23 cellular contexts compared by ENCODE assay signal in the genomic region with DNA sequence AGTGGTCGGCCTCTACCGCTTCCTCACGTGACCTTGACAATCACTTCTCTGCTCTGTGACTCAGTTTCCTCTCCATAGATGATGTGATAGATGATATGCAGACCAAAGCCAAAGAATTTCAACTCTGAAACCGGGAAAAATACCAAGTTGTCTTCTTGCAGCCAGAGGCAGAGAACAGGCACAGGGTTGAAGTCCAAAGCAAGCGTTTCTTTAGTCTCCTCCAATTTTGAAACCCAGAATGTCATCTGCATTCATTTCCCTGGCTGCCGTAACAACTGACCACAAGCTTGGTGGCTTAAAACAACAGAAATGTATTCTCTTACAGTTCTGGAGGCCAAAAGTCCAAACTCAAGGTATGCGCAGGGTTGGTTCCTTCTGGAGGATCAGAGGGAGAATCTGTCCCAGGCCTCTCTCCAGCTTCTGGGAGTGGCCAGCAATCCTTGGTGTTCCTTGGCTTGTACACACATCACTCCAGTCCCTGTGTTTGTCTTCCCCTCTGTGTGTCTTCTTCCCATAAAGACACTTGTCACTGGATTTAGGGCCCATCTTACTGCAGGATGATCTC. TPM values are rescaled to one million over a fixed set of nuclear protein-coding genes. Genes with fewer than 3 reads are reported as not detected.
DNase-seq lines count a peak whose midpoint lies in the region; ATAC-seq and TF ChIP-seq lines count a peak whose summit lies in the region.
"Had no signal": no experiment of that assay in that cellular context is flagged by ENCODE, and none has a peak within 500 bp of the region (broad histone marks: within the 10 kb centered on the region; RNA-seq: fewer than 3 reads in every experiment).

No MANE protein-coding gene starts in this region.

- peak overlapping the region; percentile 8 for H3K4me3 Mint-ChIP-seq in activated CD8-positive, alpha-beta T cell treated with anti-CD3 and anti-CD28 coated beads, Interleukin-2, amount 10 ng/mL, durations not matched to agents 7 days and 5 days
- H3K4me3 Mint-ChIP-seq in activated CD8-positive, alpha-beta T cell treated with anti-CD3 and anti-CD28 coated beads for 36 hours: no peak overlapping the region
- H3K4me3 Mint-ChIP-seq in nephron progenitor cell (no peak overlapping the region), WTC11 (no peak overlapping the region)
- no peak overlapping the region for H3K4me3 Mint-ChIP-seq in natural killer cell treated with Interleukin-12 subunit alpha and Interleukin-12 subunit beta and Interleukin-15 and Interleukin-18, amount 100 ng/mL, for 72 hours

- peaks cover 74% of the 10 kb centered on the region for H3K27me3 Mint-ChIP-seq in activated CD8-positive, alpha-beta T cell treated with anti-CD3 and anti-CD28 coated beads, Interleukin-2, amount 10 ng/mL, durations not matched to agents 7 days and 5 days (ENCODE audit: low read depth)
- peaks cover 70% of the 10 kb centered on the region for H3K27me3 Mint-ChIP-seq in activated CD8-positive, alpha-beta T cell treated with anti-CD3 and anti-CD28 coated beads for 36 hours
- H3K27me3 Mint-ChIP-seq in nephron progenitor cell (ENCODE audit: low read depth, poor library complexity): peaks cover 88% of the 10 kb centered on the region
- peaks cover 53 to 68% of the 10 kb centered on the region in 2 donors for H3K27me3 Mint-ChIP-seq in natural killer cell treated with Interleukin-12 subunit alpha and Interleukin-12 subunit beta and Interleukin-15 and Interleukin-18, amount 100 ng/mL, for 72 hours
- H3K27me3 Mint-ChIP-seq in WTC11 (ENCODE audit: low read depth): peaks cover 55% of the 10 kb centered on the region

- CTCF ChIA-PET in activated CD8-positive, alpha-beta T cell treated with anti-CD3 and anti-CD28 coated beads, Interleukin-2, amount 10 ng/mL, durations not matched to agents 7 days and 5 days (lab: Charles Lee): no interaction called here
- CTCF ChIA-PET in activated CD8-positive, alpha-beta T cell treated with anti-CD3 and anti-CD28 coated beads for 36 hours (lab: Charles Lee): no interaction called here
- CTCF ChIA-PET in WTC11 (lab: Charles Lee): interaction anchor here (1.8 kb wide), 1 partner anchor 94 kb away, joined by 5 read pairs; no protein-coding TSS in a partner anchor

- ATAC-seq in activated CD8-positive, alpha-beta T cell treated with anti-CD3 and anti-CD28 coated beads, Interleukin-2, amount 10 ng/mL, durations not matched to agents 7 days and 5 days: no peak
- ATAC-seq in activated CD8-positive, alpha-beta T cell treated with anti-CD3 and anti-CD28 coated beads for 36 hours: no peak
- ATAC-seq in natural killer cell treated with Interleukin-12 subunit alpha and Interleukin-12 subunit beta and Interleukin-15 and Interleukin-18, amount 100 ng/mL, for 72 hours: no peak
- no peak for ATAC-seq in WTC11
- ATAC-seq: HCT116 had no signal

- no peak overlapping the region for H3K27ac Mint-ChIP-seq in activated CD8-positive, alpha-beta T cell treated with anti-CD3 and anti-CD28 coated beads, Interleukin-2, amount 10 ng/mL, durations not matched to agents 7 days and 5 days
- H3K27ac Mint-ChIP-seq in activated CD8-positive, alpha-beta T cell treated with anti-CD3 and anti-CD28 coated beads for 36 hours: no peak overlapping the region
- H3K27ac Mint-ChIP-seq in nephron progenitor cell: no peak overlapping the region
- no peak overlapping the region for H3K27ac Mint-ChIP-seq in natural killer cell treated with Interleukin-12 subunit alpha and Interleukin-12 subunit beta and Interleukin-15 and Interleukin-18, amount 100 ng/mL, for 72 hours
- H3K27ac Mint-ChIP-seq in WTC11: no peak overlapping the region
- H3K27ac Mint-ChIP-seq: CD14-positive monocyte had no signal

- H3K36me3 ChIP-seq in osteoblast (ENCODE audit: insufficient read depth, low read length): no peaks in the 10 kb centered on the region
- H3K36me3 ChIP-seq: BE2C had no signal

- H3K36me3 Mint-ChIP-seq in activated CD8-positive, alpha-beta T cell treated with anti-CD3 and anti-CD28 coated beads, Interleukin-2, amount 10 ng/mL, durations not matched to agents 7 days and 5 days (ENCODE audit: low read depth): no peaks in the 10 kb centered on the region
- H3K36me3 Mint-ChIP-seq in activated CD8-positive, alpha-beta T cell treated with anti-CD3 and anti-CD28 coated beads for 36 hours (ENCODE audit: low read depth): no peaks in the 10 kb centered on the region
- H3K36me3 Mint-ChIP-seq in nephron progenitor cell (ENCODE audit: low read depth): no peaks in the 10 kb centered on the region
- no peaks in the 10 kb centered on the region for H3K36me3 Mint-ChIP-seq in natural killer cell treated with Interleukin-12 subunit alpha and Interleukin-12 subunit beta and Interleukin-15 and Interleukin-18, amount 100 ng/mL, for 72 hours
- H3K36me3 Mint-ChIP-seq in WTC11: no peaks in the 10 kb centered on the region
- H3K36me3 Mint-ChIP-seq: CD8-positive, alpha-beta memory T cell had no signal

- H3K4me3 ChIP-seq in osteoblast (ENCODE audit: insufficient read depth, low read length): no peak overlapping the region

- peaks cover 37% of the 10 kb centered on the region for H3K79me2 ChIP-seq in osteoblast (ENCODE audit: insufficient read depth, low read length)

- peaks cover 65% of the 10 kb centered on the region for H3K4me1 ChIP-seq in osteoblast (ENCODE audit: insufficient read depth, low read length)
- H3K4me1 ChIP-seq: BE2C had no signal

- peak overlapping the region; percentile 95 for H3K4me2 ChIP-seq in osteoblast (ENCODE audit: insufficient read depth, low read length)
- H3K4me2 ChIP-seq: KMS-11 had no signal

- H3K27me3 ChIP-seq in osteoblast (ENCODE audit: insufficient read depth, low read length): no peaks in the 10 kb centered on the region

- H3K9me3 Mint-ChIP-seq in activated CD8-positive, alpha-beta T cell treated with anti-CD3 and anti-CD28 coated beads, Interleukin-2, amount 10 ng/mL, durations not matched to agents 7 days and 5 days (ENCODE audit: insufficient read depth): no peaks in the 10 kb centered on the region
- H3K9me3 Mint-ChIP-seq in activated CD8-positive, alpha-beta T cell treated with anti-CD3 and anti-CD28 coated beads for 36 hours: no peaks in the 10 kb centered on the region
- H3K9me3 Mint-ChIP-seq in nephron progenitor cell (no peaks in the 10 kb centered on the region), WTC11 (no peaks in the 10 kb centered on the region)
- no peaks in the 10 kb centered on the region for H3K9me3 Mint-ChIP-seq in natural killer cell treated with Interleukin-12 subunit alpha and Interleukin-12 subunit beta and Interleukin-15 and Interleukin-18, amount 100 ng/mL, for 72 hours
- H3K9me3 Mint-ChIP-seq: CD8-positive, alpha-beta memory T cell had no signal

- H3K27ac ChIP-seq in osteoblast (ENCODE audit: low read depth, low read length): peak overlapping the region; percentile 98
- H3K27ac ChIP-seq: 22Rv1, KMS-11, RWPE1 had no signal

- no peak for DNase-seq in activated CD8-positive, alpha-beta T cell treated with anti-CD3 and anti-CD28 coated beads, Interleukin-2, amount 10 ng/mL, durations not matched to agents 7 days and 5 days
- no peak for DNase-seq in activated CD8-positive, alpha-beta T cell treated with anti-CD3 and anti-CD28 coated beads for 36 hours
- DNase-seq in fibroblast of gingiva (ENCODE audit: low read depth) (peak; percentile 41), osteoblast (ENCODE audit: insufficient read length, low spot score, missing footprints) (peak; percentile 80), cerebellar nuclear complex (lab: John Stamatoyannopoulos, UW) (no peak), nephron progenitor cell (no peak), WTC11 (ENCODE audit: low spot score) (no peak)
- DNase-seq in natural killer cell treated with Interleukin-12 subunit alpha and Interleukin-12 subunit beta and Interleukin-15 and Interleukin-18, amount 100 ng/mL, for 72 hours (ENCODE audit: low spot score): no peak
- DNase-seq: ACHN, BE2C, Calu3, NCI-H1048, NCI-H1417, NCI-H1694, NCI-H2029 treated with DMSO at 0.1 percent for 48 hours, NCI-H526 treated with DMSO at 0.1 percent for 48 hours, SHP77 had no signal

- no peaks in the 10 kb centered on the region for H4K20me1 ChIP-seq in osteoblast (ENCODE audit: insufficient read depth, low read length)

- peak overlapping the region; percentile 58 for H2AFZ ChIP-seq in osteoblast (ENCODE audit: low read length)

- POLR2A ChIA-PET in activated CD8-positive, alpha-beta T cell treated with anti-CD3 and anti-CD28 coated beads, Interleukin-2, amount 10 ng/mL, durations not matched to agents 7 days and 5 days (lab: Charles Lee): no interaction called here
- POLR2A ChIA-PET in activated CD8-positive, alpha-beta T cell treated with anti-CD3 and anti-CD28 coated beads for 36 hours (lab: Charles Lee): no interaction called here
- POLR2A ChIA-PET in WTC11 (lab: Charles Lee): no interaction called here

- TF ChIP-seq CTCF in activated CD8-positive, alpha-beta T cell treated with anti-CD3 and anti-CD28 coated beads for 36 hours (IDR thresholded peaks at IDR 0.05): no peak
- TF ChIP-seq CTCF in osteoblast (IDR thresholded peaks at IDR 0.05; ENCODE audit: extremely low read depth, low read depth, low read length) (no peak), nephron progenitor cell (IDR thresholded peaks at IDR 0.05) (no peak), WTC11 (IDR thresholded peaks at IDR 0.05) (no peak)

- peaks cover 35% of the 10 kb centered on the region for H3K4me1 Mint-ChIP-seq in activated CD8-positive, alpha-beta T cell treated with anti-CD3 and anti-CD28 coated beads, Interleukin-2, amount 10 ng/mL, durations not matched to agents 7 days and 5 days (ENCODE audit: low read depth)
- peaks cover 36% of the 10 kb centered on the region for H3K4me1 Mint-ChIP-seq in activated CD8-positive, alpha-beta T cell treated with anti-CD3 and anti-CD28 coated beads for 36 hours (ENCODE audit: low read depth)
- H3K4me1 Mint-ChIP-seq in nephron progenitor cell (peaks cover 40% of the 10 kb centered on the region), WTC11 (peaks cover 20% of the 10 kb centered on the region)
- peaks cover 14 to 21% of the 10 kb centered on the region in 2 donors for H3K4me1 Mint-ChIP-seq in natural killer cell treated with Interleukin-12 subunit alpha and Interleukin-12 subunit beta and Interleukin-15 and Interleukin-18, amount 100 ng/mL, for 72 hours (ENCODE audit: low read depth in 2 of 2)

- no peaks in the 10 kb centered on the region for H3K9me3 ChIP-seq in osteoblast (ENCODE audit: low read depth, low read length)
- H3K9me3 ChIP-seq: BE2C had no signal

- intact Hi-C loops in activated CD8-positive, alpha-beta T cell treated with anti-CD3 and anti-CD28 coated beads for 36 hours (cut with micrococcal nuclease): no loop called here

RNA-seq across cellular contexts. Expression of a gene that starts 30.3 kb away (rescaled TPM):
- total RNA-seq in activated CD8-positive, alpha-beta T cell treated with anti-CD3 and anti-CD28 coated beads, Interleukin-2, amount 10 ng/mL, durations not matched to agents 7 days and 5 days: 10 to 100 TPM in 1 of 2 experiments, 1 to 10 TPM in 1; 9.7 to 10.2 TPM
- 1 to 10 TPM; 7.5 to 7.8 TPM for total RNA-seq in activated CD8-positive, alpha-beta T cell treated with anti-CD3 and anti-CD28 coated beads for 36 hours
- total RNA-seq in osteoblast (45.1 and 51.4 TPM in 2 replicates), WTC11 (2021) (7.4 to 7.9 TPM (median 7.8 TPM) in 3 replicates)
- 10 to 100 TPM; 14.1 to 15.1 TPM for total RNA-seq in natural killer cell treated with Interleukin-12 subunit alpha and Interleukin-12 subunit beta and Interleukin-15 and Interleukin-18, amount 100 ng/mL, for 72 hours

Comparison
In these comparisons a context has a peak if more than half of its experiments do, and no peak if none do; other contexts are left out.
1. DNase-seq: peak in fibroblast of gingiva (single experiment) and osteoblast (single experiment); none in activated CD8-positive, alpha-beta T cell treated with anti-CD3 and anti-CD28 coated beads, Interleukin-2, amount 10 ng/mL, durations not matched to agents 7 days and 5 days (single experiment), activated CD8-positive, alpha-beta T cell treated with anti-CD3 and anti-CD28 coated beads for 36 hours (single experiment), cerebellar nuclear complex (0 of 2), nephron progenitor cell (single experiment), natural killer cell treated with Interleukin-12 subunit alpha and Interleukin-12 subunit beta and Interleukin-15 and Interleukin-18, amount 100 ng/mL, for 72 hours (single experiment) and WTC11 (single experiment).